Comparison of ENCODE assay signal across 8 cellular contexts in genomic region chr1:54885863-54886723, GRCh38. TPM values are rescaled to one million over a fixed set of nuclear protein-coding genes. Genes with fewer than 3 reads are reported as not detected.
DNase-seq lines count a peak whose midpoint lies in the region; ATAC-seq and TF ChIP-seq lines count a peak whose summit lies in the region.

No MANE protein-coding gene starts in this region.

- H3K4me1 Mint-ChIP-seq in neural progenitor cell, result peaks cover 47% of the 10 kb centered on the region

- no peaks in the 10 kb centered on the region for H3K9me3 ChIP-seq in neural progenitor cell (ENCODE audit: low read depth)

- ATAC-seq in esophagus mucosa, result peak; percentile 62

- no peaks in the 10 kb centered on the region for H3K27me3 ChIP-seq in neural progenitor cell

- H3K4me2 ChIP-seq in neural progenitor cell, result peak overlapping the region; percentile 76

- H3K9ac ChIP-seq in neural progenitor cell, result peak overlapping the region; percentile 47

- no peaks in the 10 kb centered on the region for H3K9me3 Mint-ChIP-seq in neural progenitor cell

- peaks cover 36% of the 10 kb centered on the region for H3K4me1 ChIP-seq in neural progenitor cell

- H3K36me3 ChIP-seq in neural progenitor cell, result peaks cover 18% of the 10 kb centered on the region

- peaks cover 16% of the 10 kb centered on the region for H3F3A ChIP-seq in neural progenitor cell (ENCODE audit: low read depth)

- H3K36me3 Mint-ChIP-seq in neural progenitor cell, result peaks cover 43% of the 10 kb centered on the region

- peaks cover 37% of the 10 kb centered on the region for H4K20me1 ChIP-seq in neural progenitor cell (ENCODE audit: low read depth)

- no peak overlapping the region for H3K27ac ChIP-seq in neural progenitor cell

- H2AFZ ChIP-seq in neural progenitor cell (replicated peaks), result no peak overlapping the region

- peak overlapping the region; percentile 70 for H3K4me3 ChIP-seq in neural progenitor cell

- TF ChIP-seq CTCF in neural progenitor cell (IDR thresholded peaks at IDR 0.05), result no peak

- H3K27ac Mint-ChIP-seq in neural progenitor cell, result peak overlapping the region; percentile 54

- H3K4me3 Mint-ChIP-seq in neural progenitor cell, result peak overlapping the region; percentile 99

- H3K27me3 Mint-ChIP-seq in neural progenitor cell (ENCODE audit: insufficient read depth, low read depth), result peaks cover 3% of the 10 kb centered on the region

- DNase-seq in DMS153 treated with DMSO at 0.1 percent for 48 hours (lab: John Stamatoyannopoulos, UW; ENCODE audit: unreplicated experiment), result peak; percentile 17
- DNase-seq in HT-29 (ENCODE audit: low spot score), result peak; percentile 81
- DNase-seq in SW480 (ENCODE audit: low spot score), result peak; percentile 78
- DNase-seq in neural progenitor cell (ENCODE audit: low spot score), result peak; percentile 31
- DNase-seq in activated gamma-delta T cell treated with Interleukin-2 at 50 U/mL for 16 hours, result no peak
- no peak for DNase-seq in NCI-H1436 (lab: John Stamatoyannopoulos, UW)
- no peak for DNase-seq in SIG-M5 treated with dmso at 0.1 percent for 504 hours (lab: John Stamatoyannopoulos, UW; ENCODE audit: unreplicated experiment)

- peaks cover 59% of the 10 kb centered on the region for H3K79me2 ChIP-seq in neural progenitor cell (ENCODE audit: low read depth)

RNA-seq across cellular contexts. Expression of gene DHCR24, which starts 0.9 kb away (rescaled TPM):
- 316 and 325 TPM in 2 replicates for total RNA-seq in HT-29 (2014; rRNA removed; shearing (Covaris generic))
- total RNA-seq in esophagus mucosa (530 TPM), neural progenitor cell (ENCODE audit: low replicate concordance) (94.5 and 147 TPM in 2 replicates)

Comparison
In these comparisons a context has a peak if more than half of its experiments do, and no peak if none do; other contexts are left out.
1. DNase-seq: peak in DMS153 treated with DMSO at 0.1 percent for 48 hours (single experiment), HT-29 (single experiment), SW480 (single experiment) and neural progenitor cell (single experiment); none in activated gamma-delta T cell treated with Interleukin-2 at 50 U/mL for 16 hours (single experiment), NCI-H1436 (single experiment) and SIG-M5 treated with dmso at 0.1 percent for 504 hours (single experiment).